In genomic region chr2:130355181-130355577, GRCh38 we compare ENCODE assay signal across 8 cellular contexts. TPM values are rescaled to one million over a fixed set of nuclear protein-coding genes. Genes with fewer than 3 reads are reported as not detected.
DNase-seq lines count a peak whose midpoint lies in the region; ATAC-seq, FAIRE-seq and TF ChIP-seq lines count a peak whose summit lies in the region.

No MANE protein-coding gene starts in this region.

- no peak for TF ChIP-seq POLR2A in esophagus muscularis mucosa (IDR thresholded peaks at IDR 0.05; ENCODE audit: low read depth)

- H3K27ac ChIP-seq in esophagus muscularis mucosa (replicated peaks in 1 of 4): peak overlapping the region; percentile 82 to 89 (median 88)
- H3K27ac ChIP-seq in neutrophil: peak overlapping the region; percentile 96

- peak overlapping the region; percentile 82 to 93 (median 86) for H3K4me3 ChIP-seq in esophagus muscularis mucosa
- H3K4me3 ChIP-seq in neutrophil (ENCODE audit: low read depth in 1 of 2, low read length in 1 of 2): peak overlapping the region; percentile 69 to 96

- ATAC-seq in GM21528 (IDR thresholded peaks at IDR 0.05; ENCODE audit: low FRiP score, unreplicated experiment) (peak; percentile 16), GM21447 (IDR thresholded peaks at IDR 0.05; ENCODE audit: unreplicated experiment) (no peak), HG02938 (IDR thresholded peaks at IDR 0.05; ENCODE audit: unreplicated experiment) (no peak)

- H3K27me3 ChIP-seq in esophagus muscularis mucosa: no peaks in the 10 kb centered on the region
- no peaks in the 10 kb centered on the region for H3K27me3 ChIP-seq in neutrophil

- FAIRE-seq in frontal cortex (lab: Jason Lieb, UNC): no peak

- H3K36me3 ChIP-seq in esophagus muscularis mucosa (peaks cover 0 to 5% (median 0%) of the 10 kb centered on the region in 4 donors), neutrophil (peaks cover 13% of the 10 kb centered on the region)

- TF ChIP-seq EP300 in esophagus muscularis mucosa (IDR thresholded peaks at IDR 0.05): no peak

- H3K9me3 ChIP-seq in esophagus muscularis mucosa (no peaks in the 10 kb centered on the region), neutrophil (no peaks in the 10 kb centered on the region)

- TF ChIP-seq CTCF in esophagus muscularis mucosa (IDR thresholded peaks at IDR 0.05): no peak
- TF ChIP-seq CTCF in neutrophil (IDR thresholded peaks at IDR 0.05): no peak

- WGBS in esophagus muscularis mucosa: 29% methylated on average over 6 of the region's 19 CpGs

- DNase-seq in RKO (ENCODE audit: low spot score) (peak; percentile 43), esophagus muscularis mucosa (ENCODE audit: extremely low spot score) (no peak), frontal cortex (ENCODE audit: low spot score in 2 of 2) (no peak)
- no peak for DNase-seq in stimulated activated CD4-positive, alpha-beta T cell treated with anti-CD3 and anti-CD28 coated beads, Interleukin-2, amount 100 ng/mL, for 48 hours

- H3K4me1 ChIP-seq in esophagus muscularis mucosa: peaks cover 19 to 47% (median 33%) of the 10 kb centered on the region in 4 donors
- H3K4me1 ChIP-seq in neutrophil (ENCODE audit: control insufficient read depth in 1 of 2, insufficient read depth in 1 of 2, low read depth in 1 of 2, low read length in 1 of 2): peaks cover 51 to 54% of the 10 kb centered on the region in 2 experiments

- intact Hi-C loops in esophagus muscularis mucosa (cut with DNase I): loop anchor here (2.0 kb wide), 1 partner anchor 18 kb away; no protein-coding TSS in a partner anchor

RNA-seq across cellular contexts. Expression of gene PTPN18, which starts 0.7 kb away (rescaled TPM):
- total RNA-seq in esophagus muscularis mucosa (10 to 100 TPM; 36.6 to 60.2 (median 50.3) TPM), frontal cortex (11.8 TPM)

RNA-seq across cellular contexts. Expression of gene IMP4, which starts 12.5 kb away (rescaled TPM):
- total RNA-seq in esophagus muscularis mucosa: 100 to 1,000 TPM in 3 of 4 donors, 10 to 100 TPM in 1; 94.7 to 139 (median 114) TPM
- 37.5 TPM for total RNA-seq in frontal cortex
